18 cellular contexts compared by ENCODE assay signal in the genomic region with DNA sequence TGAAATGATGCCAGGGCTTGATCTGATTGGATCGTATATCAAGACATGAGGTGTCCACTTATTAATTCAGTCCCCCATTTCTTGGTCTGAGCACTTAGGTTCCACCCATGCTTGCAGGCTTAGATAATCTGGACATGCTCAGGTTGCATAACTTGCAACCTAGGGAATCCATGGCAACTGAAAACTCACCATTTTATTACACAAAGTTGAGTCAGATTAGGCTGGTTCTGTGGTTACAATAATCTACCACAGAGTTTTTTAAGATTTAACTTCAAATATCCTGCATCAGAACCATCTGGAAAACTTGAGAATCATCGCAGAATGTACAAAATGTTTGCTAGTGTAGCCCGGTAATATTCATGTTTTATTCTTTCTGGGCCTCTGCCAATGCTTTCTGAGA.
A peak's percentile ranks its signal among the peaks of the same experiment; 100 is the strongest.
DNase-seq lines count a peak whose midpoint lies in the region; ATAC-seq and TF ChIP-seq lines count a peak whose summit lies in the region.
"Had no signal": no experiment of that assay in that cellular context is flagged by ENCODE, and none has a peak within 500 bp of the region (broad histone marks: within the 10 kb centered on the region; RNA-seq: fewer than 3 reads in every experiment).

No MANE protein-coding gene starts in this region.

- no peaks in the 10 kb centered on the region for H3K36me3 Mint-ChIP-seq in nephron (ENCODE audit: low read depth)
- H3K36me3 Mint-ChIP-seq: activated naive CD8-positive, alpha-beta T cell; stimulated activated effector memory CD8-positive, alpha-beta T cell treated with anti-CD3 and anti-CD28 coated beads, Interleukin-12 subunit alpha, Interleukin-12 subunit beta, amount 100 ng/mL, for 72 hours had no signal

- no peaks in the 10 kb centered on the region for H3K27me3 Mint-ChIP-seq in nephron (ENCODE audit: low read depth)
- H3K27me3 Mint-ChIP-seq: activated naive CD8-positive, alpha-beta T cell had no signal

- no peaks in the 10 kb centered on the region for H3K36me3 ChIP-seq in body of pancreas (replicated peaks in 1 of 2; ENCODE audit: insufficient read depth in 1 of 2, low read depth in 2 of 2)
- H3K36me3 ChIP-seq: uterus had no signal

- H3K4me1 ChIP-seq in body of pancreas = no peaks in the 10 kb centered on the region
- H3K4me1 ChIP-seq: uterus had no signal

- peak; percentile 28 for DNase-seq in Daoy (ENCODE audit: low read depth)
- DNase-seq in OCI-M1 (lab: John Stamatoyannopoulos, UW) = peak; percentile 64
- DNase-seq in dedifferentiated amniotic fluid mesenchymal stem cell (ENCODE audit: extremely low spot score) = peak; percentile 74
- no peak for DNase-seq in body of pancreas
- DNase-seq in activated effector memory CD4-positive, alpha-beta T cell treated with anti-CD3 and anti-CD28 coated beads, Interleukin-2, amount 50 U/mL, for 16 hours = no peak
- no peak for DNase-seq in NOMO-1 treated with DMSO at 0.1 percent for 48 hours (lab: John Stamatoyannopoulos, UW; ENCODE audit: unreplicated experiment)
- DNase-seq in head of caudate nucleus = no peak
- DNase-seq: C1 segment of cervical spinal cord, cortex of kidney, DMS79 treated with DMSO at 0.1 percent for 48 hours, kidney, NCI-H2029, uterus had no signal

- no peak overlapping the region for H3K4me3 Mint-ChIP-seq in nephron
- H3K4me3 Mint-ChIP-seq: activated naive CD8-positive, alpha-beta T cell; GM23338; stimulated activated effector memory CD8-positive, alpha-beta T cell treated with anti-CD3 and anti-CD28 coated beads, Interleukin-12 subunit alpha, Interleukin-12 subunit beta, amount 100 ng/mL, for 72 hours had no signal

- TF ChIP-seq CTCF in nephron (IDR thresholded peaks at IDR 0.05; ENCODE audit: unreplicated experiment in 3 of 3) (no peak), body of pancreas (IDR thresholded peaks at IDR 0.05) (no peak)

- peak overlapping the region; percentile 8 to 12 (median 12) for H3K27ac Mint-ChIP-seq in nephron
- H3K27ac Mint-ChIP-seq: activated naive CD8-positive, alpha-beta T cell; GM23338; stimulated activated effector memory CD8-positive, alpha-beta T cell treated with anti-CD3 and anti-CD28 coated beads, Interleukin-12 subunit alpha, Interleukin-12 subunit beta, amount 100 ng/mL, for 72 hours had no signal

- intact Hi-C loops in body of pancreas (cut with DNase I) = no loop called here
- intact Hi-C loops in head of caudate nucleus (cut with DNase I) = no loop called here

- no peak overlapping the region for H3K4me3 ChIP-seq in body of pancreas
- H3K4me3 ChIP-seq: GM23338, uterus had no signal

- no peak overlapping the region for H3K27ac ChIP-seq in body of pancreas

- H3K27me3 ChIP-seq in body of pancreas = no peaks in the 10 kb centered on the region
- H3K27me3 ChIP-seq: uterus had no signal

- 79 to 84% methylated on average over 3 of the region's 3 CpGs for WGBS in body of pancreas, 2 donors

- TF ChIP-seq POLR2A in body of pancreas (IDR thresholded peaks at IDR 0.05) = no peak

- no peak for ATAC-seq in body of pancreas
- ATAC-seq: activated CD4-positive, CD25-positive, alpha-beta regulatory T cell treated with anti-CD3 and anti-CD28 coated beads, Interleukin-2, amount 50 U/mL, for 24 hours; GM23338; stimulated activated effector memory CD8-positive, alpha-beta T cell treated with anti-CD3 and anti-CD28 coated beads, Interleukin-12 subunit alpha, Interleukin-12 subunit beta, amount 100 ng/mL, for 72 hours had no signal

- H3K4me1 Mint-ChIP-seq in nephron = peaks cover 14% of the 10 kb centered on the region
- H3K4me1 Mint-ChIP-seq: GM23338; stimulated activated effector memory CD8-positive, alpha-beta T cell treated with anti-CD3 and anti-CD28 coated beads, Interleukin-12 subunit alpha, Interleukin-12 subunit beta, amount 100 ng/mL, for 72 hours had no signal

- H3K9me3 ChIP-seq in body of pancreas = no peaks in the 10 kb centered on the region
- H3K9me3 ChIP-seq: uterus had no signal

- no peaks in the 10 kb centered on the region for H3K9me3 Mint-ChIP-seq in nephron
- H3K9me3 Mint-ChIP-seq: GM23338 had no signal

Comparison
In these comparisons a context has a peak if more than half of its experiments do, and no peak if none do; other contexts are left out.
1. DNase-seq: peak in Daoy (single experiment), OCI-M1 (single experiment) and dedifferentiated amniotic fluid mesenchymal stem cell (single experiment); none in body of pancreas (0 of 4), activated effector memory CD4-positive, alpha-beta T cell treated with anti-CD3 and anti-CD28 coated beads, Interleukin-2, amount 50 U/mL, for 16 hours (single experiment), NOMO-1 treated with DMSO at 0.1 percent for 48 hours (single experiment) and head of caudate nucleus (0 of 42).